Comparison of ENCODE assay signal across 25 cellular contexts in genomic region chr18:8019600-8019999, GRCh38.
DNase-seq lines count a peak whose midpoint lies in the region; ATAC-seq, FAIRE-seq and TF ChIP-seq lines count a peak whose summit lies in the region.
"Had no signal": no experiment of that assay in that cellular context is flagged by ENCODE, and none has a peak within 500 bp of the region (broad histone marks: within the 10 kb centered on the region; RNA-seq: fewer than 3 reads in every experiment).

No MANE protein-coding gene starts in this region.

- H3K27me3 ChIP-seq in thyroid gland: no peaks in the 10 kb centered on the region
- H3K27me3 ChIP-seq in esophagus squamous epithelium: no peaks in the 10 kb centered on the region
- H3K27me3 ChIP-seq: BE2C; BLaER1 treated with 17β-estradiol and CSF1 and Interleukin-3, amounts not matched to agents 10 nM and 100 nM had no signal

- TF ChIP-seq POLR2A in thyroid gland (IDR thresholded peaks at IDR 0.05) (no peak), esophagus squamous epithelium (IDR thresholded peaks at IDR 0.05) (no peak)

- H3K27ac ChIP-seq in thyroid gland (peak overlapping the region in 2 of 3 donors; percentile 39 to 67), esophagus squamous epithelium (no peak overlapping the region)
- H3K27ac ChIP-seq: 22Rv1; A549; BLaER1 treated with 17β-estradiol and CSF1 and Interleukin-3, amounts not matched to agents 10 nM and 100 nM had no signal

- ATAC-seq in GM18519 (IDR thresholded peaks at IDR 0.05; ENCODE audit: low FRiP score, unreplicated experiment): no peak
- ATAC-seq: A549, GM23338, HCT116 had no signal

- H3K36me3 ChIP-seq in thyroid gland (no peaks in the 10 kb centered on the region), esophagus squamous epithelium (no peaks in the 10 kb centered on the region)
- H3K36me3 ChIP-seq: BE2C; BLaER1 treated with 17β-estradiol and CSF1 and Interleukin-3, amounts not matched to agents 10 nM and 100 nM had no signal

- no peaks in the 10 kb centered on the region for H3K9me3 ChIP-seq in thyroid gland
- H3K9me3 ChIP-seq in esophagus squamous epithelium: no peaks in the 10 kb centered on the region
- H3K9me3 ChIP-seq: A549; BE2C; BLaER1 treated with 17β-estradiol and CSF1 and Interleukin-3, amounts not matched to agents 10 nM and 100 nM had no signal

- WGBS in thyroid gland, 2 donors: 96 to 99% methylated on average over 1 of the region's 1 CpG
- 91% methylated on average over 1 of the region's 1 CpG for WGBS in esophagus squamous epithelium, 2 donors

- no peak for DNase-seq in frontal cortex (ENCODE audit: low spot score in 2 of 2)
- no peak for DNase-seq in thyroid gland
- no peak for DNase-seq in esophagus squamous epithelium (lab: John Stamatoyannopoulos, UW)
- no peak for DNase-seq in activated gamma-delta T cell (lab: John Stamatoyannopoulos, UW)
- DNase-seq: ACHN; AML-193; BE2C; CD4-positive, alpha-beta T cell; CD8-positive, alpha-beta memory T cell; DMS 273 treated with DMSO at 0.1 percent for 48 hours; DMS79; EL; GF-D8; H9 had no signal

- H3K4me1 ChIP-seq in thyroid gland (peaks cover 31 to 34% of the 10 kb centered on the region in 2 donors), esophagus squamous epithelium (no peaks in the 10 kb centered on the region)
- H3K4me1 ChIP-seq: BE2C; BLaER1 treated with 17β-estradiol and CSF1 and Interleukin-3, amounts not matched to agents 10 nM and 100 nM had no signal

- no peak overlapping the region for H3K4me3 ChIP-seq in thyroid gland (replicated peaks in 1 of 3)
- no peak overlapping the region for H3K4me3 ChIP-seq in esophagus squamous epithelium
- H3K4me3 ChIP-seq: A549; BLaER1 treated with 17β-estradiol and CSF1 and Interleukin-3, amounts not matched to agents 10 nM and 100 nM; GM23338 had no signal

- FAIRE-seq in A204.1 (lab: Jason Lieb, UNC): peak; percentile 80
- peak; percentile 87 for FAIRE-seq in TTC549 (lab: Jason Lieb, UNC)
- FAIRE-seq in frontal cortex (lab: Jason Lieb, UNC): peak; percentile 40
- FAIRE-seq: A549, D721Med, GM12891, GM19239 had no signal

- TF ChIP-seq CTCF in thyroid gland (IDR thresholded peaks at IDR 0.05) (no peak), esophagus squamous epithelium (IDR thresholded peaks at IDR 0.05) (no peak)

- intact Hi-C loops in thyroid gland (cut with DNase I): no loop called here
- intact Hi-C loops in esophagus squamous epithelium (cut with DNase I): no loop called here

Comparison
In these comparisons a context has a peak if more than half of its experiments do, and no peak if none do; other contexts are left out.
1. H3K27ac ChIP-seq: peak in thyroid gland (2 of 3); none in esophagus squamous epithelium (0 of 4).